Comparison of ENCODE assay signal across 1 cellular context in the genomic region with DNA sequence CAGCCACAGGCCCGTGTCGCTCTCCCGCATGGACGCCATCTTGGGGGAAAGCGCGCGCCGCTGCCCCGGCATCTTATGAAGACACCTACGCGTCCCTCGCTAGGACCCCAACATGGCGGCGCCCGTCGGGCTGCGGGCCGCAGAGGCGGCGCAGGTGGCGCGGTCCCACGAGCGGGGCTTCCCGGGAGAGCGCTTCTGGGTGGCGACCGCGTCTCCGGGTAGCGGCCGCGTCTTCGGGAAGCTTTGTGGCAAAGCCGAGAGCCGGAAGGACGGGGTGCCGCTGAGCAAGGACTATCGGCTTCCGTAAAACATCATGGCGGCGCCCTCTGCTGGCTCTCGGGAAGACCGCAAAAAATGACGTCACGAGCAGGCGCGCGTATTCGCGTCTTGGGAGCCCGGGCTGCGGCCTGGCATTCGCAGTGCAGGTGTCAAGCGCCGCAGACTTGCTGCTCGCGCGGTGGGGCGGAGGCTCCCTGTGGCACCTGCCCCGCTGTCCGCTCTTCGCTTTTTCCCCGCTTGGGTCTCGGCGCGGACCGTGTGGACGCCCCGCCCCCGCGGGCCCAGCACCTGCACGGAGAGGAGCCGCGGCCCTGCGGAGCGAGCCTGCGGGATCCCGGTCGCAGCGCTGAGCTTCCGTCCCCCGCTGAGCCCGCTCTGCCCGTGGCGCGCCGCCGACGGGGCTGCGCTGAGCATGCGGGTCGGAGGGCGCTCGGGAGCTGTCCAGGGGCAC.
A peak's percentile ranks its signal among the peaks of the same experiment; 100 is the strongest.
TF ChIP-seq lines count a peak whose summit lies in the region.

A gene (minus strand): TSS at position 54 of the 730 bp plus-strand sequence. CDS start 15 bp downstream, at position 39.

TF ChIP-seq in HepG2, 621 proteins besides CTCF, POLR2A, EP300 and RAD21 (continued from another document and continues in another):
- TF ChIP-seq, protein P1, sequence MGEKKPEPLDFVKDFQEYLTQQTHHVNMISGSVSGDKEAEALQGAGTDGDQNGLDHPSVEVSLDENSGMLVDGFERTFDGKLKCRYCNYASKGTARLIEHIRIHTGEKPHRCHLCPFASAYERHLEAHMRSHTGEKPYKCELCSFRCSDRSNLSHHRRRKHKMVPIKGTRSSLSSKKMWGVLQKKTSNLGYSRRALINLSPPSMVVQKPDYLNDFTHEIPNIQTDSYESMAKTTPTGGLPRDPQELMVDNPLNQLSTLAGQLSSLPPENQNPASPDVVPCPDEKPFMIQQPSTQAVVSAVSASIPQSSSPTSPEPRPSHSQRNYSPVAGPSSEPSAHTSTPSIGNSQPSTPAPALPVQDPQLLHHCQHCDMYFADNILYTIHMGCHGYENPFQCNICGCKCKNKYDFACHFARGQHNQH (CRISPR knock-in tag; IDR thresholded peaks at IDR 0.05): 0 out of 2 replicates have a peak, but pooled peaks have one; percentile 57
- TF ChIP-seq, protein P2, sequence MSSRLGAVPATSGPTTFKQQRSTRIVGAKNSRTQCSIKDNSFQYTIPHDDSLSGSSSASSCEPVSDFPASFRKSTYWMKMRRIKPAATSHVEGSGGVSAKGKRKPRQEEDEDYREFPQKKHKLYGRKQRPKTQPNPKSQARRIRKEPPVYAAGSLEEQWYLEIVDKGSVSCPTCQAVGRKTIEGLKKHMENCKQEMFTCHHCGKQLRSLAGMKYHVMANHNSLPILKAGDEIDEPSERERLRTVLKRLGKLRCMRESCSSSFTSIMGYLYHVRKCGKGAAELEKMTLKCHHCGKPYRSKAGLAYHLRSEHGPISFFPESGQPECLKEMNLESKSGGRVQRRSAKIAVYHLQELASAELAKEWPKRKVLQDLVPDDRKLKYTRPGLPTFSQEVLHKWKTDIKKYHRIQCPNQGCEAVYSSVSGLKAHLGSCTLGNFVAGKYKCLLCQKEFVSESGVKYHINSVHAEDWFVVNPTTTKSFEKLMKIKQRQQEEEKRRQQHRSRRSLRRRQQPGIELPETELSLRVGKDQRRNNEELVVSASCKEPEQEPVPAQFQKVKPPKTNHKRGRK (CRISPR knock-in tag; IDR thresholded peaks at IDR 0.05): no peak
- TF ChIP-seq ZNF121 (CRISPR knock-in tag; IDR thresholded peaks at IDR 0.05) (no peak; the same call in 1 of the 2 replicates), TOPORS (CRISPR knock-in tag; IDR thresholded peaks at IDR 0.05) (peak; percentile 79), RFX5 (IDR thresholded peaks at IDR 0.05; ENCODE audit: low read depth, low read length) (peak; percentile 59), TCF7 (IDR thresholded peaks at IDR 0.05; ENCODE audit: low read depth) (no peak), ZNF776 (CRISPR knock-in tag; IDR thresholded peaks at IDR 0.05) (peak; percentile 3; the same call in 1 of the 2 replicates), ZNF138 (CRISPR knock-in tag; IDR thresholded peaks at IDR 0.05; ENCODE audit: low read depth) (0 out of 2 replicates have a peak, but pooled peaks have one; percentile 48), AKAP8 (CRISPR knock-in tag; IDR thresholded peaks at IDR 0.05) (peak; percentile 69), MBNL3 (CRISPR knock-in tag; conservative IDR thresholded peaks at IDR 0.05) (no peak), SP4 (CRISPR knock-in tag; IDR thresholded peaks at IDR 0.05) (peak; percentile 68), SRY (CRISPR knock-in tag; IDR thresholded peaks at IDR 0.05) (peak; percentile 89; the same call in 1 of the 2 replicates), MLLT10 (CRISPR knock-in tag; IDR thresholded peaks at IDR 0.05) (no peak), YY1 (IDR thresholded peaks at IDR 0.05; ENCODE audit: insufficient read depth, insufficient replicate concordance, low read depth, low read length) (peak; percentile 100), AHR (CRISPR knock-in tag; IDR thresholded peaks at IDR 0.05) (peak; percentile 85), HOXD1 (CRISPR knock-in tag; IDR thresholded peaks at IDR 0.05) (no peak; the same call in 1 of the 2 replicates), TBL1XR1 (IDR thresholded peaks at IDR 0.05; ENCODE audit: borderline replicate concordance, low read length, partially characterized antibody) (no peak), SMAD3 (CRISPR knock-in tag; IDR thresholded peaks at IDR 0.05) (peak; percentile 53; the same call in 1 of the 2 replicates), NFE2L2 (IDR thresholded peaks at IDR 0.05; ENCODE audit: low read length) (no peak), ZFP90 (CRISPR knock-in tag; IDR thresholded peaks at IDR 0.05; ENCODE audit: borderline replicate concordance) (no peak; the same call in 1 of the 2 replicates), MIXL1 (CRISPR knock-in tag; IDR thresholded peaks at IDR 0.05) (no peak), ZNF496 (CRISPR knock-in tag; IDR thresholded peaks at IDR 0.05; ENCODE audit: insufficient replicate concordance) (no peak), HOXA5 (CRISPR knock-in tag; IDR thresholded peaks at IDR 0.05) (peak; percentile 11; the same call in 1 of the 2 replicates), ZNF235 (CRISPR knock-in tag; IDR thresholded peaks at IDR 0.05; ENCODE audit: borderline replicate concordance) (peak; percentile 92), ZNF432 (CRISPR knock-in tag; IDR thresholded peaks at IDR 0.05; ENCODE audit: borderline replicate concordance) (no peak)
- TF ChIP-seq, protein P3, sequence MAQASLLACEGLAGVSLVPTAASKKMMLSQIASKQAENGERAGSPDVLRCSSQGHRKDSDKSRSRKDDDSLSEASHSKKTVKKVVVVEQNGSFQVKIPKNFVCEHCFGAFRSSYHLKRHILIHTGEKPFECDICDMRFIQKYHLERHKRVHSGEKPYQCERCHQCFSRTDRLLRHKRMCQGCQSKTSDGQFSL (CRISPR knock-in tag; IDR thresholded peaks at IDR 0.05): no peak
- TF ChIP-seq, protein P4, sequence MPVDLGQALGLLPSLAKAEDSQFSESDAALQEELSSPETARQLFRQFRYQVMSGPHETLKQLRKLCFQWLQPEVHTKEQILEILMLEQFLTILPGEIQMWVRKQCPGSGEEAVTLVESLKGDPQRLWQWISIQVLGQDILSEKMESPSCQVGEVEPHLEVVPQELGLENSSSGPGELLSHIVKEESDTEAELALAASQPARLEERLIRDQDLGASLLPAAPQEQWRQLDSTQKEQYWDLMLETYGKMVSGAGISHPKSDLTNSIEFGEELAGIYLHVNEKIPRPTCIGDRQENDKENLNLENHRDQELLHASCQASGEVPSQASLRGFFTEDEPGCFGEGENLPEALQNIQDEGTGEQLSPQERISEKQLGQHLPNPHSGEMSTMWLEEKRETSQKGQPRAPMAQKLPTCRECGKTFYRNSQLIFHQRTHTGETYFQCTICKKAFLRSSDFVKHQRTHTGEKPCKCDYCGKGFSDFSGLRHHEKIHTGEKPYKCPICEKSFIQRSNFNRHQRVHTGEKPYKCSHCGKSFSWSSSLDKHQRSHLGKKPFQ (CRISPR knock-in tag; IDR thresholded peaks at IDR 0.05; ENCODE audit: insufficient replicate concordance): peak; percentile 81
- TF ChIP-seq, protein P5, sequence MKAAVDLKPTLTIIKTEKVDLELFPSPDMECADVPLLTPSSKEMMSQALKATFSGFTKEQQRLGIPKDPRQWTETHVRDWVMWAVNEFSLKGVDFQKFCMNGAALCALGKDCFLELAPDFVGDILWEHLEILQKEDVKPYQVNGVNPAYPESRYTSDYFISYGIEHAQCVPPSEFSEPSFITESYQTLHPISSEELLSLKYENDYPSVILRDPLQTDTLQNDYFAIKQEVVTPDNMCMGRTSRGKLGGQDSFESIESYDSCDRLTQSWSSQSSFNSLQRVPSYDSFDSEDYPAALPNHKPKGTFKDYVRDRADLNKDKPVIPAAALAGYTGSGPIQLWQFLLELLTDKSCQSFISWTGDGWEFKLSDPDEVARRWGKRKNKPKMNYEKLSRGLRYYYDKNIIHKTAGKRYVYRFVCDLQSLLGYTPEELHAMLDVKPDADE (CRISPR knock-in tag; IDR thresholded peaks at IDR 0.05): no peak
- TF ChIP-seq, protein P6, sequence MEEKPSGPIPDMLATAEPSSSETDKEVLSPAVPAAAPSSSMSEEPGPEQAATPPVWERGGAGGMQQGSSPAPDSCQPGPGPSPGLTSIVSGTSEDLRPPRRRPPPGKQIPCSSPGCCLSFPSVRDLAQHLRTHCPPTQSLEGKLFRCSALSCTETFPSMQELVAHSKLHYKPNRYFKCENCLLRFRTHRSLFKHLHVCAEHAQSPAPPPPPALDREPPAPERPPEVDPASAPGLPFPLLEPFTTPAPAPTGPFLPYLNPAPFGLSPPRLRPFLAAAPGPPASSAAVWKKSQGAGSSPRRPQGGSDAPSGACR (CRISPR knock-in tag; IDR thresholded peaks at IDR 0.05): peak; percentile 95
- TF ChIP-seq, protein P7, sequence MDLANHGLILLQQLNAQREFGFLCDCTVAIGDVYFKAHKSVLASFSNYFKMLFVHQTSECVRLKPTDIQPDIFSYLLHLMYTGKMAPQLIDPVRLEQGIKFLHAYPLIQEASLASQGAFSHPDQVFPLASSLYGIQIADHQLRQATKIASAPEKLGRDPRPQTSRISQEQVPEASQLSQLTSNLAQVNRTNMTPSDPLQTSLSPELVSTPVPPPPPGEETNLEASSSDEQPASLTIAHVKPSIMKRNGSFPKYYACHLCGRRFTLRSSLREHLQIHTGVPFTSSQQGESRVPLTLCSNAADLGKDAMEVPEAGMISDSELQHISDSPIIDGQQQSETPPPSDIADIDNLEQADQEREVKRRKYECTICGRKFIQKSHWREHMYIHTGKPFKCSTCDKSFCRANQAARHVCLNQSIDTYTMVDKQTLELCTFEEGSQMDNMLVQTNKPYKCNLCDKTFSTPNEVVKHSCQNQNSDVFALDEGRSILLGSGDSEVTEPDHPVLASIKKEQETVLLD (CRISPR knock-in tag; IDR thresholded peaks at IDR 0.05; ENCODE audit: low read depth): peak; percentile 91
- TF ChIP-seq, protein P8, sequence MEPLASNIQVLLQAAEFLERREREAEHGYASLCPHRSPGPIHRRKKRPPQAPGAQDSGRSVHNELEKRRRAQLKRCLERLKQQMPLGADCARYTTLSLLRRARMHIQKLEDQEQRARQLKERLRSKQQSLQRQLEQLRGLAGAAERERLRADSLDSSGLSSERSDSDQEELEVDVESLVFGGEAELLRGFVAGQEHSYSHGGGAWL (CRISPR knock-in tag; IDR thresholded peaks at IDR 0.05): peak; percentile 68; the same call in 1 of the 2 replicates
- TF ChIP-seq, protein P9, sequence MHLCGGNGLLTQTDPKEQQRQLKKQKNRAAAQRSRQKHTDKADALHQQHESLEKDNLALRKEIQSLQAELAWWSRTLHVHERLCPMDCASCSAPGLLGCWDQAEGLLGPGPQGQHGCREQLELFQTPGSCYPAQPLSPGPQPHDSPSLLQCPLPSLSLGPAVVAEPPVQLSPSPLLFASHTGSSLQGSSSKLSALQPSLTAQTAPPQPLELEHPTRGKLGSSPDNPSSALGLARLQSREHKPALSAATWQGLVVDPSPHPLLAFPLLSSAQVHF (CRISPR knock-in tag; IDR thresholded peaks at IDR 0.05): peak; percentile 75; the same call in 1 of the 2 replicates
- TF ChIP-seq, protein P10, sequence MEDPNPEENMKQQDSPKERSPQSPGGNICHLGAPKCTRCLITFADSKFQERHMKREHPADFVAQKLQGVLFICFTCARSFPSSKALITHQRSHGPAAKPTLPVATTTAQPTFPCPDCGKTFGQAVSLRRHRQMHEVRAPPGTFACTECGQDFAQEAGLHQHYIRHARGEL (CRISPR knock-in tag; IDR thresholded peaks at IDR 0.05): no peak
- TF ChIP-seq, protein P11, sequence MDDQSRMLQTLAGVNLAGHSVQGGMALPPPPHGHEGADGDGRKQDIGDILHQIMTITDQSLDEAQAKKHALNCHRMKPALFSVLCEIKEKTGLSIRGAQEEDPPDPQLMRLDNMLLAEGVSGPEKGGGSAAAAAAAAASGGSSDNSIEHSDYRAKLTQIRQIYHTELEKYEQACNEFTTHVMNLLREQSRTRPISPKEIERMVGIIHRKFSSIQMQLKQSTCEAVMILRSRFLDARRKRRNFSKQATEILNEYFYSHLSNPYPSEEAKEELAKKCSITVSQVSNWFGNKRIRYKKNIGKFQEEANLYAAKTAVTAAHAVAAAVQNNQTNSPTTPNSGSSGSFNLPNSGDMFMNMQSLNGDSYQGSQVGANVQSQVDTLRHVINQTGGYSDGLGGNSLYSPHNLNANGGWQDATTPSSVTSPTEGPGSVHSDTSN (CRISPR knock-in tag; IDR thresholded peaks at IDR 0.05; ENCODE audit: borderline replicate concordance): no peak
- TF ChIP-seq, protein P12, sequence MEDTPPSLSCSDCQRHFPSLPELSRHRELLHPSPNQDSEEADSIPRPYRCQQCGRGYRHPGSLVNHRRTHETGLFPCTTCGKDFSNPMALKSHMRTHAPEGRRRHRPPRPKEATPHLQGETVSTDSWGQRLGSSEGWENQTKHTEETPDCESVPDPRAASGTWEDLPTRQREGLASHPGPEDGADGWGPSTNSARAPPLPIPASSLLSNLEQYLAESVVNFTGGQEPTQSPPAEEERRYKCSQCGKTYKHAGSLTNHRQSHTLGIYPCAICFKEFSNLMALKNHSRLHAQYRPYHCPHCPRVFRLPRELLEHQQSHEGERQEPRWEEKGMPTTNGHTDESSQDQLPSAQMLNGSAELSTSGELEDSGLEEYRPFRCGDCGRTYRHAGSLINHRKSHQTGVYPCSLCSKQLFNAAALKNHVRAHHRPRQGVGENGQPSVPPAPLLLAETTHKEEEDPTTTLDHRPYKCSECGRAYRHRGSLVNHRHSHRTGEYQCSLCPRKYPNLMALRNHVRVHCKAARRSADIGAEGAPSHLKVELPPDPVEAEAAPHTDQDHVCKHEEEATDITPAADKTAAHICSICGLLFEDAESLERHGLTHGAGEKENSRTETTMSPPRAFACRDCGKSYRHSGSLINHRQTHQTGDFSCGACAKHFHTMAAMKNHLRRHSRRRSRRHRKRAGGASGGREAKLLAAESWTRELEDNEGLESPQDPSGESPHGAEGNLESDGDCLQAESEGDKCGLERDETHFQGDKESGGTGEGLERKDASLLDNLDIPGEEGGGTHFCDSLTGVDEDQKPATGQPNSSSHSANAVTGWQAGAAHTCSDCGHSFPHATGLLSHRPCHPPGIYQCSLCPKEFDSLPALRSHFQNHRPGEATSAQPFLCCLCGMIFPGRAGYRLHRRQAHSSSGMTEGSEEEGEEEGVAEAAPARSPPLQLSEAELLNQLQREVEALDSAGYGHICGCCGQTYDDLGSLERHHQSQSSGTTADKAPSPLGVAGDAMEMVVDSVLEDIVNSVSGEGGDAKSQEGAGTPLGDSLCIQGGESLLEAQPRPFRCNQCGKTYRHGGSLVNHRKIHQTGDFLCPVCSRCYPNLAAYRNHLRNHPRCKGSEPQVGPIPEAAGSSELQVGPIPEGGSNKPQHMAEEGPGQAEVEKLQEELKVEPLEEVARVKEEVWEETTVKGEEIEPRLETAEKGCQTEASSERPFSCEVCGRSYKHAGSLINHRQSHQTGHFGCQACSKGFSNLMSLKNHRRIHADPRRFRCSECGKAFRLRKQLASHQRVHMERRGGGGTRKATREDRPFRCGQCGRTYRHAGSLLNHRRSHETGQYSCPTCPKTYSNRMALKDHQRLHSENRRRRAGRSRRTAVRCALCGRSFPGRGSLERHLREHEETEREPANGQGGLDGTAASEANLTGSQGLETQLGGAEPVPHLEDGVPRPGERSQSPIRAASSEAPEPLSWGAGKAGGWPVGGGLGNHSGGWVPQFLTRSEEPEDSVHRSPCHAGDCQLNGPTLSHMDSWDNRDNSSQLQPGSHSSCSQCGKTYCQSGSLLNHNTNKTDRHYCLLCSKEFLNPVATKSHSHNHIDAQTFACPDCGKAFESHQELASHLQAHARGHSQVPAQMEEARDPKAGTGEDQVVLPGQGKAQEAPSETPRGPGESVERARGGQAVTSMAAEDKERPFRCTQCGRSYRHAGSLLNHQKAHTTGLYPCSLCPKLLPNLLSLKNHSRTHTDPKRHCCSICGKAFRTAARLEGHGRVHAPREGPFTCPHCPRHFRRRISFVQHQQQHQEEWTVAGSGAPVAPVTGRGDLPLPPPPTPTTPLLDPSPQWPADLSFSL (CRISPR knock-in tag; IDR thresholded peaks at IDR 0.05): no peak
